8 cellular contexts compared by ENCODE assay signal in the genomic region with DNA sequence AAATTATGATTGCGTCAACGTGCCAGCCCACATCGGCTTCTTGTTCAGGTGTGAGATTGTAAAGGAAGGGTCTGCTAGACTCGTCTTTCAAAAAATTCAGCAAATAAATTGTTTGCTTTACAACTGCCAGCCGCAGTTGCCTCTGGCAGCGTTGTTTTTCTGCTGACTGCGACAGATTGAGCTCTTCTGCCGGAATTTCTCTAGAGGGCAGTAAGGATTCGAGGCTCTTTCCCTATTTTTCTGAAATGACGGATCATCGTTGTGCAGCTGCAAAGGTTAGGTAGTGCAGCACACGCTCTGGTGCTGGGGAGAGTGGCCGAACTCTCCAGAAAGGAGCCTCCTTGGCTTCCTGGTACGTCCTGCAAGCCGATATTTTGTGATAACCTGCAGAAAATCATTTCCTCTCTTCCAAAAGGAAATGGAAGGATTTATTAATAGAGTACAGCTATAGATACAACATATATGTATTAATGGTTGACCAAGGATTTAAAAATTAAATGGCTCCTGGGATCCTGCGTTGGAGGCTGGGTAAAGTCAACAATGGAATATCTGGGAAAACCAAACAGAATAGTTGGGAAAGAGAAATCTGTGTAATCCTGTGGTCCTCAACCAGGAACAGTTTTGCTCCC.
DNase-seq lines count a peak whose midpoint lies in the region; ATAC-seq and TF ChIP-seq lines count a peak whose summit lies in the region.

No MANE protein-coding gene starts in this region.

- H3K79me2 ChIP-seq in neural cell (replicated peaks; ENCODE audit: insufficient read depth, low read length): no peaks in the 10 kb centered on the region

- H3K4me3 Mint-ChIP-seq in activated naive CD8-positive, alpha-beta T cell treated with anti-CD3 and anti-CD28 coated beads, Interleukin-2, amount 50 U/mL, for 24 hours: no peak overlapping the region

- ATAC-seq in activated naive CD8-positive, alpha-beta T cell treated with anti-CD3 and anti-CD28 coated beads, Interleukin-2, amount 50 U/mL, for 24 hours: no peak
- no peak for ATAC-seq in GM19467 (IDR thresholded peaks at IDR 0.05; ENCODE audit: unreplicated experiment)

- no peak overlapping the region for H3K9ac ChIP-seq in neural cell (ENCODE audit: low read length)

- no peaks in the 10 kb centered on the region for H3K27me3 Mint-ChIP-seq in activated naive CD8-positive, alpha-beta T cell treated with anti-CD3 and anti-CD28 coated beads, Interleukin-2, amount 50 U/mL, for 24 hours

- no peaks in the 10 kb centered on the region for H4K20me1 ChIP-seq in neural cell (ENCODE audit: insufficient read depth)

- no peaks in the 10 kb centered on the region for H3K9me2 ChIP-seq in neural cell (ENCODE audit: insufficient read depth, low read length)

- no peak overlapping the region for H3K4me2 ChIP-seq in neural cell (ENCODE audit: low read length)

- intact Hi-C loops in dorsolateral prefrontal cortex (cut with DNase I): loop anchor here in 1 of 2 donors (5.0 kb wide), 1 partner anchor 904 kb away; no protein-coding TSS in a partner anchor

- H3K9me3 ChIP-seq in neural cell (ENCODE audit: low read length): no peaks in the 10 kb centered on the region

- H3K36me3 ChIP-seq in neural cell (ENCODE audit: insufficient read depth, low read length): no peaks in the 10 kb centered on the region

- TF ChIP-seq CTCF in dorsolateral prefrontal cortex (IDR thresholded peaks at IDR 0.05 in 54 of 56, conservative IDR thresholded peaks at IDR 0.05 in 2 of 56; ENCODE audit: low read depth in 1 of 56, partially characterized antibody in 56 of 56): peak in 55 of 56 donors; percentile 45 to 74 (median 58)
- TF ChIP-seq CTCF in neural cell (IDR thresholded peaks at IDR 0.05; ENCODE audit: poor library complexity, severe bottlenecking): peak; percentile 85

- H3K4me1 Mint-ChIP-seq in activated naive CD8-positive, alpha-beta T cell treated with anti-CD3 and anti-CD28 coated beads, Interleukin-2, amount 50 U/mL, for 24 hours: peaks cover 8% of the 10 kb centered on the region

- no peaks in the 10 kb centered on the region for H3K9me3 Mint-ChIP-seq in activated naive CD8-positive, alpha-beta T cell treated with anti-CD3 and anti-CD28 coated beads, Interleukin-2, amount 50 U/mL, for 24 hours

- peak; percentile 78 for DNase-seq in H4 (ENCODE audit: low spot score)
- peak; percentile 49 for DNase-seq in NCI-H460 (ENCODE audit: extremely low read depth, low read depth)
- DNase-seq in dorsolateral prefrontal cortex: no peak
- no peak for DNase-seq in activated naive CD8-positive, alpha-beta T cell treated with anti-CD3 and anti-CD28 coated beads, Interleukin-2, amount 50 U/mL, for 24 hours
- no peak for DNase-seq in activated T-cell treated with anti-CD3 and anti-CD28 coated beads, Interleukin-2, amount 50 U/mL, for 48 hours
- no peak for DNase-seq in occipital lobe (lab: John Stamatoyannopoulos, UW)

- H3K4me3 ChIP-seq in dorsolateral prefrontal cortex: peak overlapping the region in 18 of 59 donors; percentile 1 to 38 (median 19)
- no peak overlapping the region for H3K4me3 ChIP-seq in neural cell (ENCODE audit: low read length)

- H3K27ac Mint-ChIP-seq in activated naive CD8-positive, alpha-beta T cell treated with anti-CD3 and anti-CD28 coated beads, Interleukin-2, amount 50 U/mL, for 24 hours: no peak overlapping the region

- H2AFZ ChIP-seq in neural cell (ENCODE audit: low read depth, low read length): no peak overlapping the region

- H3K27ac ChIP-seq in dorsolateral prefrontal cortex: peak overlapping the region in 3 of 59 donors; percentile 6 to 27 (median 10)
- peak overlapping the region; percentile 15 for H3K27ac ChIP-seq in neural cell (ENCODE audit: low read length)

- H3K27me3 ChIP-seq in dorsolateral prefrontal cortex (peaks cover 0 to 7% (median 0%) of the 10 kb centered on the region in 45 donors), neural cell (ENCODE audit: insufficient read depth, low read depth, low read length) (no peaks in the 10 kb centered on the region)

- peak; percentile 92 for TF ChIP-seq RAD21 in neural cell (conservative IDR thresholded peaks at IDR 0.05)

- no peaks in the 10 kb centered on the region for H3K36me3 Mint-ChIP-seq in activated naive CD8-positive, alpha-beta T cell treated with anti-CD3 and anti-CD28 coated beads, Interleukin-2, amount 50 U/mL, for 24 hours (ENCODE audit: low read depth)

- no peaks in the 10 kb centered on the region for H3F3A ChIP-seq in neural cell (ENCODE audit: insufficient read depth, low read length, poor library complexity, severe bottlenecking)

- no peak for TF ChIP-seq EP300 in neural cell (conservative IDR thresholded peaks at IDR 0.05; ENCODE audit: poor library complexity, severe bottlenecking)

TF ChIP-seq in neural cell, 6 proteins besides CTCF, POLR2A, EP300 and RAD21:
- TF ChIP-seq SMC3 (conservative IDR thresholded peaks at IDR 0.05; ENCODE audit: poor library complexity) (peak; percentile 91), TAF1 (IDR thresholded peaks at IDR 0.05; ENCODE audit: low read depth) (no peak)
TF ChIP-seq in neural cell: peak in this region for 1.

Comparison
In these comparisons a context has a peak if more than half of its experiments do, and no peak if none do; other contexts are left out.
1. DNase-seq: peak in H4 (single experiment) and NCI-H460 (single experiment); none in dorsolateral prefrontal cortex (0 of 10), activated naive CD8-positive, alpha-beta T cell treated with anti-CD3 and anti-CD28 coated beads, Interleukin-2, amount 50 U/mL, for 24 hours (single experiment), activated T-cell treated with anti-CD3 and anti-CD28 coated beads, Interleukin-2, amount 50 U/mL, for 48 hours (0 of 2) and occipital lobe (single experiment).